17 cellular contexts compared by ENCODE assay signal in the genomic region with DNA sequence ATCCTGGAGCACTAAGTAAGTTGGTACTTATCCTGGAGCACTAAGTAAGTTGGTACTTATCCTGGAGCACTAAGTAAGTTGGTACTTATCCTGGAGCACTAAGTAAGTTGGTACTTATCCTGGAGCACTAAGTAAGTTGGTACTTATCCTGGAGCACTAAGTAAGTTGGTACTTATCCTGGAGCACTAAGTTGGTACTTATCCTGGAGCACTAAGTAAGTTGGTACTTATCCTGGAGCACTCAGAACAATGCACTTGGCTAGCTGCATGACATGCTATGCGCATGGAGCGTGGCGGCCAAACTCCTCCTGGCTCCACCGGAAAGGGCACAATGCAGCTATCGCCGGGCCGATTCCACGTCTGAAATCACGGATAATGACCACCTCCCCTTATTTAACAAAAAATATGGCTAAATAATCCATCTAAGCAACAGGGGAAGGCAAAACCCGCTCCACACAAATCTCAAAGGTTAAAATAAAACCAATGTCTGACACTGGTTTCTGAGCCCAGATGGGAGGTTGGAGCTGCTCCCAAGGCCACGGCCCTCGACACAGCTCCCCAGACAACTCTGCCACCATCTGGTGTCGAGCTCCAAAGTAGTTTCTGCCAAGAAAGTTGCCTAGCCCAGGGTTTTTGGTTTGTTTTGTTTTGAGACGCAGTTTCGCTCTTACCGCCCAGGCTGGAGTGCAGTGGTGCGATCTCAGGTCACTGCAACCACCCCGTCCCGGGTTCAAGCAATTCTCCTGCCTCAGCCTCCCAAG. TPM values are rescaled to one million over a fixed set of nuclear protein-coding genes. Genes with fewer than 3 reads are reported as not detected.
"Had no signal": no experiment of that assay in that cellular context is flagged by ENCODE, and none has a peak within 500 bp of the region (broad histone marks: within the 10 kb centered on the region; RNA-seq: fewer than 3 reads in every experiment).

No MANE protein-coding gene starts in this region.

RNA-seq across cellular contexts. Expression of gene OR2Y1, which starts 49.0 kb away (rescaled TPM):
- total RNA-seq: activated B cell treated with CpG ODN at 0.5 μM for 24 hours; colonic mucosa; dermis microvascular lymphatic vessel endothelial cell; endothelial cell of umbilical vein; foreskin keratinocyte; heart right ventricle; kidney epithelial cell; lower leg skin; naive thymus-derived CD4-positive, alpha-beta T cell; pulmonary artery endothelial cell; right atrium auricular region; smooth muscle cell; T-cell; thoracic aorta; uterus had no signal
- polyA plus RNA-seq: endothelial cell of umbilical vein; esophagus; foreskin keratinocyte; heart right ventricle; naive thymus-derived CD4-positive, alpha-beta T cell; neural cell; smooth muscle cell had no signal
